ENCODE assay signal across 14 cellular contexts in the genomic region with DNA sequence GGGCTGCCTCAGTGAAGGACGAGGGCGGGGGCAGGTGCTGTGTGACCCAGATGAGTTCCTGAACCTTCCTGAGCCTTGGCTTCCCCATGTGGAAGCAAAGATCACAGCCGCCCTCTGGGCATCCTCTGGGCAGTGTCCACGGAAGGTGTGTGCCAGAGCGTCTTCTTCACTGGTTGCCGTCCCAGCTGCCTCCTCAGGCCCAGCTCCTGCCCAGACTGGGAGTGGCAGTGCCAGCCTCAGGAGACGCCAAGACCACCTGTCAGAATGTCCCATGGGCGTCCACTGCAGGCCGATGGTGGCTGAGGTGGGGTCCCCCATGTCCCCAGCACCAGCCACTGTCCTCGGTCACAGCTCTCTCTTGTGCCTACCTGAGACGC. TPM values are rescaled to one million over a fixed set of nuclear protein-coding genes. Genes with fewer than 3 reads are reported as not detected.
"Had no signal": no experiment of that assay in that cellular context is flagged by ENCODE, and none has a peak within 500 bp of the region (broad histone marks: within the 10 kb centered on the region; RNA-seq: fewer than 3 reads in every experiment).

No MANE protein-coding gene starts in this region.

- H3K4me3 ChIP-seq: ascending aorta, ovary, psoas muscle had no signal

- H3K27me3 ChIP-seq: ascending aorta, ovary had no signal

- H3K9me3 ChIP-seq: ascending aorta, ovary, psoas muscle had no signal

- H3K36me3 ChIP-seq: ascending aorta, ovary had no signal

- FAIRE-seq: endometrium, frontal cortex had no signal

- ATAC-seq: activated T-cell treated with anti-CD3 and anti-CD28 coated beads, Interleukin-2, amount 50 U/mL, for 72 hours; naive thymus-derived CD8-positive, alpha-beta T cell; psoas muscle had no signal

- DNase-seq: activated CD4-positive, alpha-beta T cell treated with anti-CD3 and anti-CD28 coated beads, Interleukin-2, amount 50 U/mL, for 1 hour; activated T-cell treated with anti-CD3 and anti-CD28 coated beads, Interleukin-2, amount 50 U/mL, for 72 hours; cortex of kidney; erythroblast; stimulated activated CD8-positive, alpha-beta memory T cell treated with anti-CD3 and anti-CD28 coated beads, Interleukin-4, amount 100 ng/mL, for 48 hours; stimulated activated naive CD4-positive, alpha-beta T cell; T-helper 1 cell; T-helper 9 cell had no signal

- H3K27ac ChIP-seq: ascending aorta, ovary, psoas muscle had no signal

- H3K4me1 ChIP-seq: ascending aorta had no signal

RNA-seq across cellular contexts. Expression of gene ARHGEF16, which starts 10.2 kb away (rescaled TPM):
- total RNA-seq: ascending aorta; frontal cortex; naive thymus-derived CD8-positive, alpha-beta T cell had no signal
- polyA plus RNA-seq: naive thymus-derived CD8-positive, alpha-beta T cell had no signal
